In the genomic region with DNA sequence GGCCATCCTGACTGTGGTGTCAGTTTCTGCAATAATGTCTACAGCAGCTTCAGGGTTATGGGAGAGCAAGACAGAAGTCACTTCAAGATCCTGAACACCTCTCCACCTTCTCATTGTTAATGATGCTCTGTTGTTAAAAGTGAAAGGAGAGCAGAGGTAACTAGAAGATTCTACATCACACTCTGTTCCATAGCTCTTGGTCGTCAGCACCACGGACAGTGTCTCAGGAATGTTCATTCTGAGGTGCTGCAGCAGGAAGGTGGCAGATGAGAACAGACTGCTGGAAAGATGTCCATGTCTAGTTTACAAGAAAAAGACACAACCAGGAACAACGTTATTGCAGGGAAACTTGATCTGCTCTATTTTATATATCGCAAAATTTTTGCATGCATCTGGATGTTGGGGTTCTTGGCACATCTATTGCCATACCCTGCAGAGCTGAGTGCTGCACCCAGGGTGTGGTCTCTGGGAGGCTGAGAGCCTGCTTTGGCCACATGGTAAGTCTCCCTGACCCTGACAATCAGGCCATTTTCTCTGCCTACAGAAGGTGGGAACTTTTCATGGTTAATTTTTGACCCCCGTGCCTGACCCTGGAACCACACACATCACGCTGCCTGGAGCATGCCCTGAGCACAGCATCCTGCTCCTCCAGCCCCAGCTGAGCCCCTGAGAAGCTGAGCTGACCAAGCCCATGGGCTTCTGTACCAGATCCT, we compare ENCODE assay signal across 10 cellular contexts. TPM values are rescaled to one million over a fixed set of nuclear protein-coding genes. Genes with fewer than 3 reads are reported as not detected.
DNase-seq lines count a peak whose midpoint lies in the region.
"Had no signal": no experiment of that assay in that cellular context is flagged by ENCODE, and none has a peak within 500 bp of the region (broad histone marks: within the 10 kb centered on the region; RNA-seq: fewer than 3 reads in every experiment).

No MANE protein-coding gene starts in this region.

- H3K27ac ChIP-seq in Karpas-422 (ENCODE audit: low read length) (no peak overlapping the region), caudate nucleus (ENCODE audit: low read depth, low read length) (no peak overlapping the region)
- H3K27ac ChIP-seq: SK-N-MC had no signal

- H3K9ac ChIP-seq in Karpas-422 (ENCODE audit: low read length), result no peak overlapping the region

- no peaks in the 10 kb centered on the region for H3K36me3 ChIP-seq in Karpas-422 (ENCODE audit: insufficient read depth, low read length)

- no peaks in the 10 kb centered on the region for H4K20me1 ChIP-seq in Karpas-422 (ENCODE audit: insufficient read depth, low read depth, low read length)

- H3K9me2 ChIP-seq in Karpas-422 (replicated peaks; ENCODE audit: insufficient read depth, low read length), result no peaks in the 10 kb centered on the region

- no peaks in the 10 kb centered on the region for H3K9me3 ChIP-seq in Karpas-422 (ENCODE audit: low read length)

- no peaks in the 10 kb centered on the region for H3K4me1 ChIP-seq in Karpas-422 (ENCODE audit: low read length)

- no peak overlapping the region for H2AFZ ChIP-seq in Karpas-422 (ENCODE audit: low read length)

- H3K79me2 ChIP-seq in Karpas-422 (ENCODE audit: low read length), result no peaks in the 10 kb centered on the region

- no peaks in the 10 kb centered on the region for H3K27me3 ChIP-seq in Karpas-422 (ENCODE audit: low read length)

- peak; percentile 8 for DNase-seq in EL
- DNase-seq in Karpas-422, result peak; percentile 70
- DNase-seq in amniotic epithelial cell (ENCODE audit: low read depth), result peak; percentile 32
- peak; percentile 84 for DNase-seq in left kidney (ENCODE audit: low read depth, low spot score)
- no peak for DNase-seq in cerebellar cortex (ENCODE audit: low spot score)
- no peak for DNase-seq in stimulated activated naive CD4-positive, alpha-beta T cell treated with Interleukin-2 at 50 U/mL for 16 hours (lab: John Stamatoyannopoulos, UW)
- no peak for DNase-seq in caudate nucleus (lab: John Stamatoyannopoulos, UW)
- no peak for DNase-seq in NCI-H1092 (lab: John Stamatoyannopoulos, UW)

- H3K4me3 ChIP-seq in Karpas-422 (ENCODE audit: low read length), result no peak overlapping the region
- H3K4me3 ChIP-seq: SK-N-MC had no signal

- no peak overlapping the region for H3K4me2 ChIP-seq in Karpas-422 (ENCODE audit: low read depth, low read length, poor library complexity, severe bottlenecking)

RNA-seq across cellular contexts. Expression of gene CEACAM21, which starts 12.7 kb away (rescaled TPM):
- not detected in 2 replicates for total RNA-seq in Karpas-422 (2014; rRNA removed; shearing (Covaris generic); ENCODE audit: low replicate concordance)

RNA-seq across cellular contexts. Expression of gene CEACAM4, which starts 38.2 kb away (rescaled TPM):
- total RNA-seq in Karpas-422 (2014; rRNA removed; shearing (Covaris generic); ENCODE audit: low replicate concordance), result not detected in 2 replicates
- total RNA-seq: pulmonary artery endothelial cell had no signal

Comparison
In these comparisons a context has a peak if more than half of its experiments do, and no peak if none do; other contexts are left out.
1. DNase-seq: peak in EL (single experiment), Karpas-422 (single experiment), amniotic epithelial cell (single experiment) and left kidney (single experiment); none in cerebellar cortex (single experiment), stimulated activated naive CD4-positive, alpha-beta T cell treated with Interleukin-2 at 50 U/mL for 16 hours (single experiment), caudate nucleus (0 of 61) and NCI-H1092 (single experiment).